Comparison of ENCODE assay signal across 8 cellular contexts in the genomic region with DNA sequence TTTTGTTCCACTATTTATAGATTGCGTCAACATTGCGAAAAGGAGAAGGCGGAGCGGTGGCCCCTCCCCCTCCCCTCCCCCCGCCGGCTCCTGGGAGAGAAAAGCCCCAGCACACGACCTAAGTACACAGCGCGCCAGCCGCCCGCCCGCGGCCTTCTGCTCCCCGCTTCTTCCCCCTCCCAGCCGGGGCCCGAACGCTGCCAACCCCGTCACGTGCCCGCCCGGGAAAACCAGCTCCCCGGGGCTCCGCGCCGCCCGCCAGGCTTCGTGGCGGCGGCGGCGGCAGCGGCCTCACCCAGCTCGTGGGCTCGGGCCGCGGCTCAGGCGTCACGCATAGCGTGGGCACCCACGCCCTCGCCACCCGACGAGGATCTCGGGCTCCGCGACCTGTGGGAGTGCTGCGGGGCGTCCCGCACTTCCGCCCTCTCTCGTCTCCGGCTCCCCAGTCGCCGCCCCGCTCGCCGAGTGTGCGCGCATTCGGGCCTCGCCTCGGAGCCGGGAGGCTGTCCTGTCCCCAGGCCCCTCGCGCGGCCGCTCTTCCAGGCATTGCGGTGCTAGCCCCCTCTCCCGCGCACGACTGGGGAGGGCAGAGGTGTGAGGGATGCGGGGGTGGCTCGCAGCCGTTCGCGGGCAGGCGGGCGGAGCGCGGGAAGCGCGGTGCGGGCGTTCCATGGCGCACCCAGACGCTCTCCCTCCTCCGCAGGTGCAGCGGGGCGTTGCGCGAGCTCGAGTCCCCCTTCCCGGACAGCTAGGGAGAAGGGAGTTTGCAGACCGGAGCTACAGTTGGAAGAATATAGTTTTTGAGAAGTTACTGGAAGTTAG.
A peak's percentile ranks its signal among the peaks of the same experiment; 100 is the strongest.
DNase-seq lines count a peak whose midpoint lies in the region; ATAC-seq and FAIRE-seq lines count a peak whose summit lies in the region.

No MANE protein-coding gene starts in this region.

- peak overlapping the region; percentile 99 for H3K27ac ChIP-seq in caudate nucleus (ENCODE audit: low read depth, low read length)
- H3K27ac ChIP-seq in small intestine (ENCODE audit: low read depth in 1 of 2, low read length in 1 of 2), result peak overlapping the region; percentile 97 to 99

- no peaks in the 10 kb centered on the region for H3K9me3 ChIP-seq in small intestine (ENCODE audit: control insufficient read depth, low read depth)

- no peak for FAIRE-seq in small intestine (lab: Jason Lieb, UNC)

- peak overlapping the region; percentile 69 to 98 for H3K4me3 ChIP-seq in small intestine (ENCODE audit: low read depth in 1 of 2, low read length in 2 of 2)

- no peaks in the 10 kb centered on the region for H3K36me3 ChIP-seq in small intestine (ENCODE audit: control insufficient read depth in 2 of 2, insufficient read depth in 2 of 2, low read length in 2 of 2)

- peak; percentile 81 for DNase-seq in Daoy (ENCODE audit: low read depth)
- peak; percentile 84 for DNase-seq in NCI-H446 treated with DMSO at 0.1 percent for 48 hours (lab: John Stamatoyannopoulos, UW)
- peak; percentile 76 for DNase-seq in activated CD4-positive, CD25-positive, alpha-beta regulatory T cell treated with anti-CD3 and anti-CD28 coated beads, Interleukin-2, amount 50 U/mL, for 16 hours (ENCODE audit: low read depth, low spot score)
- DNase-seq in caudate nucleus (lab: John Stamatoyannopoulos, UW), result peak; percentile 26 to 96 (median 88)
- peak; percentile 84 for DNase-seq in inferior parietal cortex (ENCODE audit: extremely low spot score)
- DNase-seq in small intestine, result peak; percentile 91

- H3K27me3 ChIP-seq in small intestine (ENCODE audit: control insufficient read depth in 2 of 2, insufficient read depth in 2 of 2, low read length in 2 of 2), result peaks cover 0 to 14% of the 10 kb centered on the region in 2 donors

- ATAC-seq in HG03108 (IDR thresholded peaks at IDR 0.05; ENCODE audit: unreplicated experiment), result peak; percentile 10
- ATAC-seq in HG03565 (IDR thresholded peaks at IDR 0.05; ENCODE audit: unreplicated experiment), result no peak

- peaks cover 6 to 22% of the 10 kb centered on the region in 2 donors for H3K4me1 ChIP-seq in small intestine (ENCODE audit: control insufficient read depth in 2 of 2, insufficient read depth in 1 of 2, low read depth in 1 of 2, low read length in 1 of 2)

- WGBS in small intestine, 3 donors, result 0 to 2% (median 2%) methylated on average over 57 to 94 of the region's 94 CpGs
